Comparison of ENCODE assay signal across 8 cellular contexts in genomic region chr2:204325468-204325867, GRCh38.
DNase-seq lines count a peak whose midpoint lies in the region; ATAC-seq and TF ChIP-seq lines count a peak whose summit lies in the region.

No MANE protein-coding gene starts in this region.

- H3K4me3 ChIP-seq in CD8-positive, alpha-beta T cell (ENCODE audit: low read depth, low read length): no peak overlapping the region
- H3K4me3 ChIP-seq in dorsolateral prefrontal cortex: peak overlapping the region in 1 of 59 donors; percentile 9

- H3K27me3 ChIP-seq in CD8-positive, alpha-beta T cell (ENCODE audit: insufficient read depth, low read length): no peaks in the 10 kb centered on the region
- H3K27me3 ChIP-seq in dorsolateral prefrontal cortex: no peaks in the 10 kb centered on the region

- DNase-seq in CD8-positive, alpha-beta T cell: peak; percentile 13 to 67 (median 42)
- peak; percentile 35 for DNase-seq in NCI-H510A (lab: John Stamatoyannopoulos, UW)
- DNase-seq in activated CD4-positive, alpha-beta T cell treated with anti-CD3 and anti-CD28 coated beads for 48 hours: peak; percentile 61
- peak in 6 of 10 donors; percentile 18 to 64 (median 46) for DNase-seq in dorsolateral prefrontal cortex
- peak; percentile 90 to 92 for DNase-seq in lung microvascular endothelial cell (ENCODE audit: low read depth in 2 of 2)
- DNase-seq in stimulated activated CD8-positive, alpha-beta memory T cell treated with anti-CD3 and anti-CD28 coated beads, Interleukin-2, amount 100 ng/mL, for 48 hours (ENCODE audit: low read depth in 2 of 2): peak; percentile 4 to 17

- H3K9me3 Mint-ChIP-seq in CD8-positive, alpha-beta T cell: no peaks in the 10 kb centered on the region

- POLR2A ChIA-PET in CD8-positive, alpha-beta T cell (lab: Charles Lee): no interaction called here

- no peak overlapping the region for H3K27ac Mint-ChIP-seq in CD8-positive, alpha-beta T cell

- H3K4me1 ChIP-seq in CD8-positive, alpha-beta T cell (ENCODE audit: insufficient read depth, low read length): no peaks in the 10 kb centered on the region

- ATAC-seq in CD8-positive, alpha-beta T cell: peak; percentile 44
- peak; percentile 91 for ATAC-seq in GM19351 (IDR thresholded peaks at IDR 0.05; ENCODE audit: unreplicated experiment)
- ATAC-seq in HG03460 (IDR thresholded peaks at IDR 0.05; ENCODE audit: unreplicated experiment): peak; percentile 94

- H3K9me3 ChIP-seq in CD8-positive, alpha-beta T cell (ENCODE audit: low read length): no peaks in the 10 kb centered on the region

- no peaks in the 10 kb centered on the region for H3K36me3 Mint-ChIP-seq in CD8-positive, alpha-beta T cell

- no peak overlapping the region for H3K27ac ChIP-seq in CD8-positive, alpha-beta T cell (ENCODE audit: low read depth, low read length)
- H3K27ac ChIP-seq in dorsolateral prefrontal cortex: no peak overlapping the region

- CTCF ChIA-PET in CD8-positive, alpha-beta T cell (lab: Charles Lee): interaction anchor here (0.8 to 1.9 kb wide), 3 partner anchors 30 to 1622 kb away, joined by 3 to 6 read pairs (median 4); no protein-coding TSS in a partner anchor

- peaks cover 3% of the 10 kb centered on the region for H3K4me1 Mint-ChIP-seq in CD8-positive, alpha-beta T cell (ENCODE audit: low read depth)

- H3K4me3 Mint-ChIP-seq in CD8-positive, alpha-beta T cell: no peak overlapping the region

- peak; percentile 71 for TF ChIP-seq CTCF in CD8-positive, alpha-beta T cell (IDR thresholded peaks at IDR 0.05)
- peak; percentile 71 to 99 (median 93) for TF ChIP-seq CTCF in dorsolateral prefrontal cortex (IDR thresholded peaks at IDR 0.05 in 54 of 56, conservative IDR thresholded peaks at IDR 0.05 in 2 of 56; ENCODE audit: low read depth in 1 of 56, partially characterized antibody in 56 of 56)

- H3K36me3 ChIP-seq in CD8-positive, alpha-beta T cell (ENCODE audit: insufficient read depth, low read length): no peaks in the 10 kb centered on the region

- intact Hi-C loops in CD8-positive, alpha-beta T cell (cut with DNase I, micrococcal nuclease): loop anchor here (1.0 to 10.0 kb wide), 9 partner anchors 389 to 1623 kb away; no protein-coding TSS in a partner anchor
- intact Hi-C loops in dorsolateral prefrontal cortex (cut with DNase I): loop anchor here (2.0 to 10.0 kb wide), 6 partner anchors 59 to 1599 kb away; no protein-coding TSS in a partner anchor

- peaks cover 8% of the 10 kb centered on the region for H3K27me3 Mint-ChIP-seq in CD8-positive, alpha-beta T cell (ENCODE audit: low read depth)

Comparison
In these comparisons a context has a peak if more than half of its experiments do, and no peak if none do; other contexts are left out.
1. ATAC-seq: peak in every context shown above with its lines; median percentile 94 in HG03460; 91 in GM19351; 44 in CD8-positive, alpha-beta T cell.
2. DNase-seq: peak in every context shown above with its lines; median percentile 91 in lung microvascular endothelial cell; 61 in activated CD4-positive, alpha-beta T cell treated with anti-CD3 and anti-CD28 coated beads for 48 hours; 46 in dorsolateral prefrontal cortex; 42 in CD8-positive, alpha-beta T cell; 35 in NCI-H510A; 10 in stimulated activated CD8-positive, alpha-beta memory T cell treated with anti-CD3 and anti-CD28 coated beads, Interleukin-2, amount 100 ng/mL, for 48 hours.